Comparison of ENCODE assay signal across 15 cellular contexts in genomic region chr2:85254540-85255261, GRCh38.
A peak's percentile ranks its signal among the peaks of the same experiment; 100 is the strongest.
DNase-seq lines count a peak whose midpoint lies in the region; ATAC-seq and TF ChIP-seq lines count a peak whose summit lies in the region.
"Had no signal": no experiment of that assay in that cellular context is flagged by ENCODE, and none has a peak within 500 bp of the region (broad histone marks: within the 10 kb centered on the region; RNA-seq: fewer than 3 reads in every experiment).

No MANE protein-coding gene starts in this region.

- peaks cover 92% of the 10 kb centered on the region for H3K4me1 ChIP-seq in HUES6 (ENCODE audit: control insufficient read depth, insufficient read depth, low read length)
- peaks cover 38% of the 10 kb centered on the region for H3K4me1 ChIP-seq in iPS DF 6.9 (ENCODE audit: control insufficient read depth, insufficient read depth, low read length)
- peaks cover 64% of the 10 kb centered on the region for H3K4me1 ChIP-seq in smooth muscle cell (ENCODE audit: low read depth)

- H3K9me3 Mint-ChIP-seq in activated T-cell treated with anti-CD3 and anti-CD28 coated beads, Interleukin-2, amount 50 U/mL, for 4 hours: no peaks in the 10 kb centered on the region

- H3K36me3 ChIP-seq in HUES6 (ENCODE audit: control insufficient read depth, insufficient read depth, low read length) (no peaks in the 10 kb centered on the region; the same call in 1 of the 2 replicates), iPS DF 6.9 (ENCODE audit: control insufficient read depth, insufficient read depth, low read length) (no peaks in the 10 kb centered on the region), smooth muscle cell (ENCODE audit: low read depth) (no peaks in the 10 kb centered on the region)
- H3K36me3 ChIP-seq: sigmoid colon had no signal

- H3K9ac ChIP-seq in HUES6 (ENCODE audit: low read length) (no peak overlapping the region), smooth muscle cell (ENCODE audit: low read depth) (no peak overlapping the region)

- in situ Hi-C loops in GM13976 (cut with MboI; ENCODE audit: low sequenced_read_pairs, unreplicated experiment): no loop called here

- H3K9me3 ChIP-seq in HUES6 (ENCODE audit: control insufficient read depth, insufficient read depth, low read depth, low read length) (no peaks in the 10 kb centered on the region), iPS DF 6.9 (ENCODE audit: control insufficient read depth, insufficient read depth, low read length) (no peaks in the 10 kb centered on the region), smooth muscle cell (replicated peaks; ENCODE audit: low read depth) (no peaks in the 10 kb centered on the region)
- H3K9me3 ChIP-seq: sigmoid colon had no signal

- no CpG with 5 or more reads among the region's 11 CpGs for WGBS in iPS DF 6.9 (ENCODE audit: insufficient coverage, insufficient read length)
- WGBS in smooth muscle cell (ENCODE audit: low lambda C conversion rate): 36% methylated on average over 11 of the region's 11 CpGs

- TF ChIP-seq CTCF in RWPE1 (conservative IDR thresholded peaks at IDR 0.05; ENCODE audit: low read depth) (no peak), smooth muscle cell (IDR thresholded peaks at IDR 0.05; ENCODE audit: borderline replicate concordance, insufficient read depth, poor library complexity, severe bottlenecking) (no peak), GM13976 (IDR thresholded peaks at IDR 0.05; ENCODE audit: borderline replicate concordance, control extremely low read depth, extremely low read depth, insufficient read depth, missing control alignments) (no peak)

- peak overlapping the region; percentile 85; the same call in 1 of the 2 replicates for H3K27ac ChIP-seq in HUES6 (ENCODE audit: low read depth, low read length)
- H3K27ac ChIP-seq in RWPE1: peak overlapping the region; percentile 90
- peak overlapping the region; percentile 58 for H3K27ac ChIP-seq in iPS DF 6.9 (ENCODE audit: low read length)
- no peak overlapping the region for H3K27ac ChIP-seq in smooth muscle cell (ENCODE audit: low read depth)

- POLR2A ChIA-PET in RWPE1 (lab: Yijun Ruan, JAX; ENCODE audit: low non-redundant PET): no interaction called here

- H3K27me3 ChIP-seq in HUES6 (ENCODE audit: control insufficient read depth, insufficient read depth, low read length) (peaks cover 14% of the 10 kb centered on the region; the same call in 1 of the 2 replicates), iPS DF 6.9 (ENCODE audit: control insufficient read depth, insufficient read depth, low read length) (no peaks in the 10 kb centered on the region), smooth muscle cell (ENCODE audit: low read depth) (no peaks in the 10 kb centered on the region)
- H3K27me3 ChIP-seq: sigmoid colon had no signal

- H3K4me3 ChIP-seq in HUES6 (ENCODE audit: low read depth, low read length) (peak overlapping the region; percentile 43; the same call in 1 of the 2 replicates), iPS DF 6.9 (ENCODE audit: low read length) (no peak overlapping the region), smooth muscle cell (no peak overlapping the region)

- H3F3A ChIP-seq in smooth muscle cell (ENCODE audit: low read depth): peaks cover 10% of the 10 kb centered on the region

- no peaks in the 10 kb centered on the region for H3K36me3 Mint-ChIP-seq in activated T-cell treated with anti-CD3 and anti-CD28 coated beads, Interleukin-2, amount 50 U/mL, for 4 hours (ENCODE audit: insufficient read depth)

- H3K4me2 ChIP-seq in smooth muscle cell: peak overlapping the region; percentile 84

- no peaks in the 10 kb centered on the region for H3K4me1 Mint-ChIP-seq in activated T-cell treated with anti-CD3 and anti-CD28 coated beads, Interleukin-2, amount 50 U/mL, for 4 hours (ENCODE audit: low read depth)
- H3K4me1 Mint-ChIP-seq: B cell had no signal

- H3K27me3 Mint-ChIP-seq in activated T-cell treated with anti-CD3 and anti-CD28 coated beads, Interleukin-2, amount 50 U/mL, for 4 hours (ENCODE audit: low read depth): no peaks in the 10 kb centered on the region

- peaks cover 59% of the 10 kb centered on the region for H4K20me1 ChIP-seq in smooth muscle cell (ENCODE audit: low read depth)

- DNase-seq in RWPE1 (ENCODE audit: low spot score) (no peak), iPS DF 6.9 (ENCODE audit: low read depth, low spot score) (no peak), smooth muscle cell (lab: John Stamatoyannopoulos, UW; ENCODE audit: unreplicated experiment) (no peak), GM13976 (ENCODE audit: low spot score) (no peak)
- no peak for DNase-seq in activated T-cell treated with anti-CD3 and anti-CD28 coated beads, Interleukin-2, amount 50 U/mL, for 4 hours
- DNase-seq: activated CD4-positive, alpha-beta T cell treated with anti-CD3 and anti-CD28 coated beads, Interleukin-2, amount 50 U/mL, for 4 hours; foreskin fibroblast; NCI-H2029; NCI-H510A; occipital lobe; sigmoid colon; stimulated activated CD4-positive, alpha-beta T cell treated with anti-CD3 and anti-CD28 coated beads, Interleukin-2, amount 100 ng/mL, for 48 hours had no signal

- CTCF ChIA-PET in RWPE1 (lab: Yijun Ruan, JAX): interaction anchor here (0.7 kb wide), 1 partner anchor 12 kb away, joined by 3 read pairs; no protein-coding TSS in a partner anchor

- no peak overlapping the region for H3K4me3 Mint-ChIP-seq in activated T-cell treated with anti-CD3 and anti-CD28 coated beads, Interleukin-2, amount 50 U/mL, for 4 hours
- H3K4me3 Mint-ChIP-seq: B cell had no signal

- H3K79me2 ChIP-seq in smooth muscle cell (ENCODE audit: low read depth): peaks cover 25% of the 10 kb centered on the region

- ATAC-seq in activated T-cell treated with anti-CD3 and anti-CD28 coated beads, Interleukin-2, amount 50 U/mL, for 4 hours: no peak
- no peak for ATAC-seq in HG03108 (IDR thresholded peaks at IDR 0.05; ENCODE audit: unreplicated experiment)

- no peak overlapping the region for H2AFZ ChIP-seq in smooth muscle cell (ENCODE audit: low read depth)
